ENCODE assay signal across 16 cellular contexts in the genomic region with DNA sequence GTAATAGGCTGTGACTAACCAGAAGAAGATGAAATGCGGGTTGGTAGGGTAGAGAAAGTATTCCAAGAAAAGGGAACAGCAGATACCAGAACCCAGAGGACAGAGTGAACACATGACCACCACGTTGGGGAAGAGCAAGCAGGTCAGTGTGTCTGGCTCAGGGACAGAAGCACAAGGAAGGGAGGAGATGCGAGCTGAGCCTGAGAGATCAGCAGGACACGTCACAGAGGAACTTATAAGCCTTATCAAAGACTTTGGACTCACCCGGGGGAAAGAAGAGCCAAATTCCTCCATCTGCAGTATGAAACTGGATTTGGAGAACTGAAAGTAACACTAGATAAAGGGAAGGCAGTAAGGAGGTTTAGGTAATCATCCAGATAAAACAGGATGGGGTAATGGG.
"Had no signal": no experiment of that assay in that cellular context is flagged by ENCODE, and none has a peak within 500 bp of the region (broad histone marks: within the 10 kb centered on the region; RNA-seq: fewer than 3 reads in every experiment).

No MANE protein-coding gene starts in this region.

- H3K4me1 ChIP-seq: uterus had no signal

- H3K9me3 ChIP-seq: esophagus squamous epithelium, heart right ventricle, lower lobe of right lung, tibial nerve, uterus had no signal

- H3K27ac ChIP-seq: esophagus squamous epithelium, heart right ventricle, lower lobe of right lung, tibial nerve, uterus had no signal

- ATAC-seq: activated naive CD4-positive, alpha-beta T cell treated with anti-CD3 and anti-CD28 coated beads, Interleukin-2, amount 50 U/mL, for 72 hours; effector memory CD8-positive, alpha-beta T cell; stimulated activated naive CD8-positive, alpha-beta T cell treated with anti-CD3 and anti-CD28 coated beads, Interleukin-15, Interleukin-2, amounts not matched to agents 100 U/mL and 50 U/mL, for 24 hours had no signal

- H3K27me3 ChIP-seq: esophagus squamous epithelium, tibial nerve, uterus had no signal

- H3K4me3 ChIP-seq: esophagus squamous epithelium, heart right ventricle, lower lobe of right lung, tibial nerve, uterus had no signal

- H3K36me3 ChIP-seq: esophagus squamous epithelium, heart right ventricle, lower lobe of right lung, tibial nerve, uterus had no signal

- DNase-seq: activated CD4-positive, alpha-beta memory T cell treated with anti-CD3 and anti-CD28 coated beads for 36 hours; activated gamma-delta T cell treated with Interleukin-2 at 50 U/mL for 16 hours; activated T-cell treated with anti-CD3 and anti-CD28 coated beads for 4 hours; effector memory CD8-positive, alpha-beta T cell; esophagus squamous epithelium; heart right ventricle; kidney glomerular epithelial cell; lower lobe of right lung; posterior cingulate gyrus; stimulated activated naive CD8-positive, alpha-beta T cell treated with anti-CD3 and anti-CD28 coated beads, Interleukin-15, Interleukin-2, amounts not matched to agents 100 U/mL and 50 U/mL, for 24 hours; substantia nigra; T-helper 1 cell; T1000; uterus had no signal
